ENCODE assay signal across 8 cellular contexts in the genomic region with DNA sequence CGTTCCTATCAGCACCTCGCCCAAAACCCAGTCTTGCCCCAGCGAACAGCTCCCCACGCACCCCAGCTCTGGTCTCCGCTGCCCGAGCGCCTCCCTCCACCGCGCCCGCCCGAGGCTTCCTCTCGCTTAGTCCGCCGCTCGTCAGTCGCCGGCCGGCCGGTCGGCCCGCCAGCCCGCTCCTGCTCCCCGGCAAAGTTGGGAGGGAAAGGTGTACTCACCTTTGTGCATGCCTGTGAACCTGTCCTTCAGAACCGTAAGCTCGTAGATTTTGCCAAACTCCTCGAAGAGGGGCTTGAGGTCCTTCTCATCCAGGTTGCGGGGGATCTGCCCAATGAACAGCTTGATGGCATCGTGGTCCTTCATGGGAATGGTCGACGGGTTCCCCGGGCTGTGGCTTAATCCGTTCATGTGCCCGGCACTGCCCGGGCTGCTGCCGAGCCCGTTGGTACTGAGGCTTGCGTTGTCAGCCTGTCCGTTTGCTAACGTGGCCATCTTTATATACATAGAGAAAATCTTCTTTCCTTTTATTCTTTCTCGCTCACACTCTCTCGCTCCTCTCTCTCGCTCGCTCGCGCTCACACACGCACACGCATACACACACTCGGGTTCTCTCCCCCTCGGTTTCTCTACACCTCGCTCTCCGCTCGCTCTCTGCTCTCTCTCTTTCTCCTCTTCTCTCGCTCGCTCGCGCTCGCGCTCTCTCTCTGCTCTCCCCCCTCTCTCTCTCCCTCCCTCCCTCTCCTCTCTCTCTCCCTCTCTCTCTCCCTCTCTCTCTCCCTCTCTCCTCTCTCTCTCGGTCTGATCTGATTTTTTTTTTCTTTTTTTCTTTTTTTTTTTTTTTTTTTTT. TPM values are rescaled to one million over a fixed set of nuclear protein-coding genes. Genes with fewer than 3 reads are reported as not detected.
DNase-seq lines count a peak whose midpoint lies in the region; ATAC-seq and TF ChIP-seq lines count a peak whose summit lies in the region.

A gene (minus strand): TSS at position 661 of the 847 bp plus-strand sequence.

- H3K9me3 Mint-ChIP-seq in CD4-positive, alpha-beta T cell: no peaks in the 10 kb centered on the region

- no peak for ATAC-seq in CD4-positive, alpha-beta T cell (ENCODE audit: poor library complexity)
- ATAC-seq in GM21526 (IDR thresholded peaks at IDR 0.05; ENCODE audit: low FRiP score, unreplicated experiment): no peak

- H3K4me1 Mint-ChIP-seq in CD4-positive, alpha-beta T cell (ENCODE audit: low read depth): peaks cover 14% of the 10 kb centered on the region

- no peaks in the 10 kb centered on the region for H3K36me3 Mint-ChIP-seq in CD4-positive, alpha-beta T cell (ENCODE audit: low read depth)

- peak within 1 kb of the TSS; percentile 66 for H3K4me3 Mint-ChIP-seq in CD4-positive, alpha-beta T cell

- no peak within 1 kb of the TSS for H3K27ac Mint-ChIP-seq in CD4-positive, alpha-beta T cell

- peak within 1 kb of the TSS; percentile 51 for H3K4me3 ChIP-seq in skeletal muscle cell (ENCODE audit: low read depth, low read length)

- no peak for DNase-seq in CD4-positive, alpha-beta T cell
- DNase-seq in M059J (ENCODE audit: low read depth): peak; percentile 13
- DNase-seq in amniotic epithelial cell (ENCODE audit: low read depth): peak; percentile 13
- peak; percentile 28 for DNase-seq in hepatic stellate cell (ENCODE audit: low spot score)
- DNase-seq in skeletal muscle cell (ENCODE audit: low read depth): no peak
- no peak for DNase-seq in stimulated activated CD4-positive, alpha-beta T cell treated with anti-CD3 and anti-CD28 coated beads, Interleukin-2, amount 100 ng/mL, for 24 hours
- no peak for DNase-seq in stimulated activated CD4-positive, alpha-beta T cell treated with anti-CD3 and anti-CD28 coated beads, Interleukin-4, amount 100 ng/mL, for 4 hours

- H3K27me3 Mint-ChIP-seq in CD4-positive, alpha-beta T cell: peaks cover 81% of the 10 kb centered on the region

- H3K27ac ChIP-seq in CD4-positive, alpha-beta T cell (ENCODE audit: low read depth, low read length): no peak within 1 kb of the TSS

- intact Hi-C loops in CD4-positive, alpha-beta T cell (cut with DNase I, micrococcal nuclease): no loop called here

- POLR2A ChIA-PET in CD4-positive, alpha-beta T cell (lab: Charles Lee): no interaction called here

- H3K27me3 ChIP-seq in CD4-positive, alpha-beta T cell (ENCODE audit: control insufficient read depth, insufficient read depth, low read length): peaks cover 74% of the 10 kb centered on the region

- no peak for TF ChIP-seq CTCF in CD4-positive, alpha-beta T cell (IDR thresholded peaks at IDR 0.05)

- CTCF ChIA-PET in CD4-positive, alpha-beta T cell (lab: Charles Lee): no interaction called here

- no peaks in the 10 kb centered on the region for H3K9me3 ChIP-seq in CD4-positive, alpha-beta T cell (ENCODE audit: control insufficient read depth, low read length)

RNA-seq across cellular contexts. Expression of the gene that starts here (rescaled TPM):
- total RNA-seq in CD4-positive, alpha-beta T cell: not detected
- total RNA-seq in M059J (2014; rRNA removed; shearing (Covaris generic)): not detected in 2 replicates

Comparison
In these comparisons a context has a peak if more than half of its experiments do, and no peak if none do; other contexts are left out.
1. Peak in DNase-seq in M059J; RNA of the gene not detected or under 1 TPM.
2. DNase-seq: peak in amniotic epithelial cell (single experiment) and hepatic stellate cell (single experiment); none in CD4-positive, alpha-beta T cell (0 of 10), skeletal muscle cell (single experiment), stimulated activated CD4-positive, alpha-beta T cell treated with anti-CD3 and anti-CD28 coated beads, Interleukin-2, amount 100 ng/mL, for 24 hours (0 of 2) and stimulated activated CD4-positive, alpha-beta T cell treated with anti-CD3 and anti-CD28 coated beads, Interleukin-4, amount 100 ng/mL, for 4 hours (0 of 2).